8 cellular contexts compared by ENCODE assay signal in the genomic region with DNA sequence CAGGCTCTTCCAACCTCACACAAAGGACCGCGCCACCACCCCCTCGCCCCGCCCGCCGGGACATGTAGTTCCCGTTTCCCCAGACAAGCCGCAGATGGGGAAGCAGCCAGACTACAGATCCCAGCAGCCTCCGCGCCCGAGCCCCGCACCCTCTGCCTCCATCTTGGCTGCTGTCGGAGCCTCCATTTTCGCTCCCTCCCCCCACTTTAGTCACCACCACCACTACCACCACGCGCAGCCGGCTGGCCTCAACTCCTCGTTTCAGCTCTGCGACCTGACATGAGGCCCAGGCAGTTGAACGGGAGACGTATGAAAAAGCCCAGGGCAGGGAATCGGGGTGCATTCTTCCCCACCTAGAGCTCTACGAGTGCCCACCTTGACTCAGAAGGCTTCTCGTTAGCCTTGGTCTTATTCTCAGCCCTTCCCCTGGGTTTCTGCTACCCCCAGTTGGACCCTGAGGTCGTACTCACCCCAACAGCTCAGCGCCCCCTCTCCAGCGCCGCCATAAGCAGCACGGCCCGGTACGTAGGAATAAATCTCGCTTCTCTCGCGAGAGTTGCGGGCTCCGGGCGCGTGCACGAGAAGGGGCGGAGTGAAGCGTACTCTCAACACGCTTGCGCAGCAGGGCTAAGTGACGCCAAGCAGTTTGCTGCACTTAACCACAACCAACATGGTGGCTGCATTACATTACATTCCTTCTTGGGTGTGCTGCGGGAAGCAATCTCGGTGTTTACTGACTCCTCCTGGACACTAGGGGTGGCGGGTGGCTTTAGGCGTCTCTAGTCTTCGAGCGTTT. TPM values are rescaled to one million over a fixed set of nuclear protein-coding genes. Genes with fewer than 3 reads are reported as not detected.
DNase-seq lines count a peak whose midpoint lies in the region; ATAC-seq and TF ChIP-seq lines count a peak whose summit lies in the region.

A gene (minus strand): TSS at position 530 of the 796 bp plus-strand sequence. CDS start 18,094 bp downstream, outside the sequence.

- peak within 1 kb of the TSS; percentile 100 for H3K27ac Mint-ChIP-seq in CD4-positive, alpha-beta memory T cell
- H3K27ac Mint-ChIP-seq in activated CD4-positive, alpha-beta memory T cell treated with anti-CD3 and anti-CD28 coated beads for 36 hours = peak within 1 kb of the TSS; percentile 100

- peak; percentile 19 to 62 for TF ChIP-seq RAD21 in liver (IDR thresholded peaks at IDR 0.05)

- peaks cover 0 to 2% (median 0%) of the 10 kb centered on the region in 8 donors for H3K9me3 Mint-ChIP-seq in CD4-positive, alpha-beta memory T cell
- peaks cover under 1% of the 10 kb centered on the region for H3K9me3 Mint-ChIP-seq in activated CD4-positive, alpha-beta memory T cell treated with anti-CD3 and anti-CD28 coated beads for 36 hours

- DNase-seq in CD4-positive, alpha-beta memory T cell = peak; percentile 96 to 98 (median 97)
- DNase-seq in HK-2 (ENCODE audit: unreplicated experiment) (peak; percentile 96), NCI-H82 treated with DMSO at 0.1 percent for 48 hours (lab: John Stamatoyannopoulos, UW; ENCODE audit: unreplicated experiment) (peak; percentile 96), dermis microvascular lymphatic vessel endothelial cell (ENCODE audit: low read depth in 2 of 2) (peak; percentile 97 to 98)
- DNase-seq in activated CD4-positive, alpha-beta memory T cell treated with anti-CD3 and anti-CD28 coated beads for 36 hours = peak; percentile 98
- DNase-seq in stimulated activated CD4-positive, alpha-beta T cell treated with anti-CD3 and anti-CD28 coated beads, Interleukin-4, amount 100 ng/mL, for 24 hours = peak; percentile 98

- peaks cover 43 to 62% (median 49%) of the 10 kb centered on the region in 4 donors for H3K4me1 Mint-ChIP-seq in CD4-positive, alpha-beta memory T cell
- H3K4me1 Mint-ChIP-seq in activated CD4-positive, alpha-beta memory T cell treated with anti-CD3 and anti-CD28 coated beads for 36 hours (ENCODE audit: low read depth) = peaks cover 47% of the 10 kb centered on the region

- under 1% methylated on average over 50 of the region's 50 CpGs for WGBS in liver

- ATAC-seq in GM19452 (IDR thresholded peaks at IDR 0.05; ENCODE audit: unreplicated experiment) = peak; percentile 68

- no peak for TF ChIP-seq CTCF in liver (IDR thresholded peaks at IDR 0.05; ENCODE audit: low read depth, low read length, missing input control)

- H3K36me3 Mint-ChIP-seq in CD4-positive, alpha-beta memory T cell = peaks cover 0 to 30% of the 10 kb centered on the region in 2 donors
- peaks cover 17% of the 10 kb centered on the region for H3K36me3 Mint-ChIP-seq in activated CD4-positive, alpha-beta memory T cell treated with anti-CD3 and anti-CD28 coated beads for 36 hours

- H3K9me3 ChIP-seq in CD4-positive, alpha-beta memory T cell (ENCODE audit: control insufficient read depth in 1 of 2, low read length in 2 of 2) = no peaks in the 10 kb centered on the region
- no peaks in the 10 kb centered on the region for H3K9me3 ChIP-seq in liver (ENCODE audit: control insufficient read depth in 4 of 4, low read length in 3 of 4)

- H3K36me3 ChIP-seq in CD4-positive, alpha-beta memory T cell (ENCODE audit: insufficient read depth, low read length) = no peaks in the 10 kb centered on the region
- H3K36me3 ChIP-seq in liver (ENCODE audit: control insufficient read depth in 4 of 4, insufficient read depth in 3 of 4, low read depth in 1 of 4, low read length in 3 of 4) = no peaks in the 10 kb centered on the region

- intact Hi-C loops in CD4-positive, alpha-beta memory T cell (cut with micrococcal nuclease) = loop anchor here (1.0 to 10.0 kb wide), 7 partner anchors 23 to 945 kb away; a partner anchor contains a TSS
- intact Hi-C loops in activated CD4-positive, alpha-beta memory T cell treated with anti-CD3 and anti-CD28 coated beads for 36 hours (cut with micrococcal nuclease) = loop anchor here (1.0 to 10.0 kb wide), 14 partner anchors 11 to 1800 kb away; a partner anchor contains a TSS

- CTCF ChIA-PET in CD4-positive, alpha-beta memory T cell (lab: Charles Lee; ENCODE audit: partially characterized antibody) = interaction anchor here (1.5 kb wide), 1 partner anchor 21 kb away, joined by 3 read pairs; no protein-coding TSS in a partner anchor
- CTCF ChIA-PET in activated CD4-positive, alpha-beta memory T cell treated with anti-CD3 and anti-CD28 coated beads for 36 hours (lab: Charles Lee) = interaction anchor here (1.0 kb wide), 1 partner anchor 41 kb away, joined by 5 read pairs; a partner anchor contains a TSS

- no peaks in the 10 kb centered on the region for H3K27me3 Mint-ChIP-seq in CD4-positive, alpha-beta memory T cell
- no peaks in the 10 kb centered on the region for H3K27me3 Mint-ChIP-seq in activated CD4-positive, alpha-beta memory T cell treated with anti-CD3 and anti-CD28 coated beads for 36 hours

- H3K4me1 ChIP-seq in CD4-positive, alpha-beta memory T cell (ENCODE audit: insufficient read depth, low read length) = peaks cover 52% of the 10 kb centered on the region
- peaks cover 3 to 39% (median 37%) of the 10 kb centered on the region in 4 donors for H3K4me1 ChIP-seq in liver (ENCODE audit: control insufficient read depth in 4 of 4, insufficient read depth in 4 of 4, low read length in 3 of 4)

- peak within 1 kb of the TSS; percentile 97 to 99 for H3K4me3 ChIP-seq in CD4-positive, alpha-beta memory T cell (ENCODE audit: low read length in 2 of 2)
- H3K4me3 ChIP-seq in liver (ENCODE audit: low read depth in 1 of 3, low read length in 3 of 3) = peak within 1 kb of the TSS; percentile 76 to 96 (median 88)

- peak within 1 kb of the TSS; percentile 96 to 98 for H3K9ac ChIP-seq in liver (ENCODE audit: low read depth in 1 of 2, low read length in 2 of 2)

- POLR2A ChIA-PET in CD4-positive, alpha-beta memory T cell (lab: Charles Lee; ENCODE audit: partially characterized antibody) = interaction anchor here (0.6 to 3.9 kb wide), 15 partner anchors 8 to 945 kb away, joined by 3 to 45 read pairs (median 5); a partner anchor contains a TSS
- POLR2A ChIA-PET in activated CD4-positive, alpha-beta memory T cell treated with anti-CD3 and anti-CD28 coated beads for 36 hours (lab: Charles Lee) = interaction anchor here (0.6 to 3.4 kb wide), 5 partner anchors 13 to 314 kb away, joined by 3 to 12 read pairs (median 4); a partner anchor contains a TSS

- H3K4me3 Mint-ChIP-seq in CD4-positive, alpha-beta memory T cell = peak within 1 kb of the TSS; percentile 97 to 100 (median 100)
- peak within 1 kb of the TSS; percentile 98 for H3K4me3 Mint-ChIP-seq in activated CD4-positive, alpha-beta memory T cell treated with anti-CD3 and anti-CD28 coated beads for 36 hours

- H3K27me3 ChIP-seq in CD4-positive, alpha-beta memory T cell (ENCODE audit: insufficient read depth, low read length) = no peaks in the 10 kb centered on the region
- no peaks in the 10 kb centered on the region for H3K27me3 ChIP-seq in liver (ENCODE audit: control insufficient read depth in 4 of 4, insufficient read depth in 4 of 4, low read length in 3 of 4)

- H3K27ac ChIP-seq in CD4-positive, alpha-beta memory T cell (ENCODE audit: low read depth, low read length) = peak within 1 kb of the TSS; percentile 100
- H3K27ac ChIP-seq in liver (ENCODE audit: low read depth in 1 of 2, low read length in 2 of 2) = peak within 1 kb of the TSS; percentile 98

TF ChIP-seq in liver, 16 proteins besides CTCF, POLR2A, EP300 and RAD21 (continues in another document):
- TF ChIP-seq, protein P1, sequence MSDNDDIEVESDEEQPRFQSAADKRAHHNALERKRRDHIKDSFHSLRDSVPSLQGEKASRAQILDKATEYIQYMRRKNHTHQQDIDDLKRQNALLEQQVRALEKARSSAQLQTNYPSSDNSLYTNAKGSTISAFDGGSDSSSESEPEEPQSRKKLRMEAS (IDR thresholded peaks at IDR 0.05) = peak; percentile 75
- peak; percentile 98 for TF ChIP-seq YY1 (IDR thresholded peaks at IDR 0.05)
- TF ChIP-seq HNF4G (IDR thresholded peaks at IDR 0.05) = no peak
- TF ChIP-seq JUND (IDR thresholded peaks at IDR 0.05) = peak in 1 of 2 donors; percentile 26
- TF ChIP-seq NR2F2 (IDR thresholded peaks at IDR 0.05) = no peak
- TF ChIP-seq TAF1 (conservative IDR thresholded peaks at IDR 0.05) = peak; percentile 91
- TF ChIP-seq, protein P2, sequence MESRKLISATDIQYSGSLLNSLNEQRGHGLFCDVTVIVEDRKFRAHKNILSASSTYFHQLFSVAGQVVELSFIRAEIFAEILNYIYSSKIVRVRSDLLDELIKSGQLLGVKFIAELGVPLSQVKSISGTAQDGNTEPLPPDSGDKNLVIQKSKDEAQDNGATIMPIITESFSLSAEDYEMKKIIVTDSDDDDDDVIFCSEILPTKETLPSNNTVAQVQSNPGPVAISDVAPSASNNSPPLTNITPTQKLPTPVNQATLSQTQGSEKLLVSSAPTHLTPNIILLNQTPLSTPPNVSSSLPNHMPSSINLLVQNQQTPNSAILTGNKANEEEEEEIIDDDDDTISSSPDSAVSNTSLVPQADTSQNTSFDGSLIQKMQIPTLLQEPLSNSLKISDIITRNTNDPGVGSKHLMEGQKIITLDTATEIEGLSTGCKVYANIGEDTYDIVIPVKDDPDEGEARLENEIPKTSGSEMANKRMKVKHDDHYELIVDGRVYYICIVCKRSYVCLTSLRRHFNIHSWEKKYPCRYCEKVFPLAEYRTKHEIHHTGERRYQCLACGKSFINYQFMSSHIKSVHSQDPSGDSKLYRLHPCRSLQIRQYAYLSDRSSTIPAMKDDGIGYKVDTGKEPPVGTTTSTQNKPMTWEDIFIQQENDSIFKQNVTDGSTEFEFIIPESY (IDR thresholded peaks at IDR 0.05) = peak; percentile 100
- peak in 1 of 2 donors; percentile 49 for TF ChIP-seq GABPA (IDR thresholded peaks at IDR 0.05 in 1 of 2, conservative IDR thresholded peaks at IDR 0.05 in 1 of 2)
- peak; percentile 66 for TF ChIP-seq SP1 (IDR thresholded peaks at IDR 0.05)
- TF ChIP-seq HNF4A (conservative IDR thresholded peaks at IDR 0.05) = peak; percentile 13 to 17

RNA-seq across cellular contexts. Expression of the gene that starts here (rescaled TPM):
- total RNA-seq in CD4-positive, alpha-beta memory T cell = 100 to 1,000 TPM; 530 to 559 TPM
- 100 to 1,000 TPM; 391 to 444 TPM for polyA plus RNA-seq in CD4-positive, alpha-beta memory T cell
- 100 to 1,000 TPM; 452 to 464 TPM for total RNA-seq in activated CD4-positive, alpha-beta memory T cell treated with anti-CD3 and anti-CD28 coated beads for 36 hours
- 996 and 1,077 TPM in 2 replicates for total RNA-seq in dermis microvascular lymphatic vessel endothelial cell
- 100 to 1,000 TPM; 178 to 376 TPM for total RNA-seq in liver
- 10 to 100 TPM; 63.7 to 84.7 TPM for polyA plus RNA-seq in liver

Comparison
In these comparisons a context has a peak if more than half of its experiments do, and no peak if none do; other contexts are left out.
1. Peak in every context shown above with its lines: DNase-seq, ATAC-seq, H3K4me3 ChIP-seq and H3K27ac ChIP-seq.
2. RNA of the gene that starts here (polyA plus RNA-seq): 391 to 444 TPM in CD4-positive, alpha-beta memory T cell; 63.7 to 84.7 TPM in liver; every median in the first group is over 4 times any median in the second.